Comparison of ENCODE assay signal across 8 cellular contexts in genomic region chr14:97177016-97177415, GRCh38.
A peak's percentile ranks its signal among the peaks of the same experiment; 100 is the strongest.
DNase-seq lines count a peak whose midpoint lies in the region; ATAC-seq and TF ChIP-seq lines count a peak whose summit lies in the region.

No MANE protein-coding gene starts in this region.

- peak; percentile 16 for TF ChIP-seq CTCF in NB4 (IDR thresholded peaks at IDR 0.05; ENCODE audit: low read depth, low read length)
- peak; percentile 62 for TF ChIP-seq CTCF in neural crest cell (conservative IDR thresholded peaks at IDR 0.05)

- CTCF ChIA-PET in activated CD4-positive, alpha-beta memory T cell treated with anti-CD3 and anti-CD28 coated beads for 36 hours (lab: Charles Lee) = interaction anchor here (1.0 kb wide), 1 partner anchor 112 kb away, joined by 4 read pairs; no protein-coding TSS in a partner anchor

- no peak for TF ChIP-seq POLR2A in NB4 (IDR thresholded peaks at IDR 0.05; ENCODE audit: extremely low read depth, insufficient read length)

- H3K4me1 Mint-ChIP-seq in activated CD4-positive, alpha-beta memory T cell treated with anti-CD3 and anti-CD28 coated beads for 36 hours (ENCODE audit: low read depth) = peaks cover 36% of the 10 kb centered on the region
- H3K4me1 Mint-ChIP-seq in neural crest cell = no peaks in the 10 kb centered on the region

- no peak overlapping the region for H3K4me3 ChIP-seq in NB4 (ENCODE audit: low read depth, low read length)

- peaks cover 7% of the 10 kb centered on the region for H3K9me3 Mint-ChIP-seq in activated CD4-positive, alpha-beta memory T cell treated with anti-CD3 and anti-CD28 coated beads for 36 hours
- peaks cover 6% of the 10 kb centered on the region for H3K9me3 Mint-ChIP-seq in neural crest cell

- intact Hi-C loops in activated CD4-positive, alpha-beta memory T cell treated with anti-CD3 and anti-CD28 coated beads for 36 hours (cut with micrococcal nuclease) = loop anchor here (10.0 kb wide), 2 partner anchors 118 to 428 kb away; no protein-coding TSS in a partner anchor

- peak; percentile 18 for DNase-seq in activated CD4-positive, CD25-positive, alpha-beta regulatory T cell treated with anti-CD3 and anti-CD28 coated beads, Interleukin-2, amount 50 U/mL, for 16 hours (ENCODE audit: low read depth, low spot score)
- DNase-seq in activated CD4-positive, CD25-positive, alpha-beta regulatory T cell treated with anti-CD3 and anti-CD28 coated beads, Interleukin-2, amount 50 U/mL, for 72 hours = no peak
- DNase-seq in NB4 (ENCODE audit: low read depth) (peak; percentile 44), neural crest cell (ENCODE audit: low read depth, low spot score) (no peak), NCI-H774 (lab: John Stamatoyannopoulos, UW) (no peak), pons (ENCODE audit: low spot score) (no peak)
- peak; percentile 36 for DNase-seq in activated CD4-positive, alpha-beta memory T cell treated with anti-CD3 and anti-CD28 coated beads for 36 hours

- no peak for ATAC-seq in HG03378 (IDR thresholded peaks at IDR 0.05; ENCODE audit: unreplicated experiment)

- no peaks in the 10 kb centered on the region for H3K36me3 Mint-ChIP-seq in activated CD4-positive, alpha-beta memory T cell treated with anti-CD3 and anti-CD28 coated beads for 36 hours
- H3K36me3 Mint-ChIP-seq in neural crest cell (ENCODE audit: low read depth) = no peaks in the 10 kb centered on the region

- H3K27me3 Mint-ChIP-seq in activated CD4-positive, alpha-beta memory T cell treated with anti-CD3 and anti-CD28 coated beads for 36 hours = no peaks in the 10 kb centered on the region
- no peaks in the 10 kb centered on the region for H3K27me3 Mint-ChIP-seq in neural crest cell (ENCODE audit: low read depth)

- POLR2A ChIA-PET in activated CD4-positive, alpha-beta memory T cell treated with anti-CD3 and anti-CD28 coated beads for 36 hours (lab: Charles Lee) = no interaction called here

- H3K27ac Mint-ChIP-seq in activated CD4-positive, alpha-beta memory T cell treated with anti-CD3 and anti-CD28 coated beads for 36 hours = no peak overlapping the region
- H3K27ac Mint-ChIP-seq in neural crest cell (ENCODE audit: unreplicated experiment) = no peak overlapping the region

- no peak overlapping the region for H3K4me3 Mint-ChIP-seq in activated CD4-positive, alpha-beta memory T cell treated with anti-CD3 and anti-CD28 coated beads for 36 hours
- H3K4me3 Mint-ChIP-seq in neural crest cell = no peak overlapping the region

Comparison
In these comparisons a context has a peak if more than half of its experiments do, and no peak if none do; other contexts are left out.
1. DNase-seq: peak in activated CD4-positive, CD25-positive, alpha-beta regulatory T cell treated with anti-CD3 and anti-CD28 coated beads, Interleukin-2, amount 50 U/mL, for 16 hours (single experiment), NB4 (single experiment) and activated CD4-positive, alpha-beta memory T cell treated with anti-CD3 and anti-CD28 coated beads for 36 hours (single experiment); none in activated CD4-positive, CD25-positive, alpha-beta regulatory T cell treated with anti-CD3 and anti-CD28 coated beads, Interleukin-2, amount 50 U/mL, for 72 hours (single experiment), neural crest cell (single experiment), NCI-H774 (single experiment) and pons (single experiment).